9 cellular contexts compared by ENCODE assay signal in the genomic region with DNA sequence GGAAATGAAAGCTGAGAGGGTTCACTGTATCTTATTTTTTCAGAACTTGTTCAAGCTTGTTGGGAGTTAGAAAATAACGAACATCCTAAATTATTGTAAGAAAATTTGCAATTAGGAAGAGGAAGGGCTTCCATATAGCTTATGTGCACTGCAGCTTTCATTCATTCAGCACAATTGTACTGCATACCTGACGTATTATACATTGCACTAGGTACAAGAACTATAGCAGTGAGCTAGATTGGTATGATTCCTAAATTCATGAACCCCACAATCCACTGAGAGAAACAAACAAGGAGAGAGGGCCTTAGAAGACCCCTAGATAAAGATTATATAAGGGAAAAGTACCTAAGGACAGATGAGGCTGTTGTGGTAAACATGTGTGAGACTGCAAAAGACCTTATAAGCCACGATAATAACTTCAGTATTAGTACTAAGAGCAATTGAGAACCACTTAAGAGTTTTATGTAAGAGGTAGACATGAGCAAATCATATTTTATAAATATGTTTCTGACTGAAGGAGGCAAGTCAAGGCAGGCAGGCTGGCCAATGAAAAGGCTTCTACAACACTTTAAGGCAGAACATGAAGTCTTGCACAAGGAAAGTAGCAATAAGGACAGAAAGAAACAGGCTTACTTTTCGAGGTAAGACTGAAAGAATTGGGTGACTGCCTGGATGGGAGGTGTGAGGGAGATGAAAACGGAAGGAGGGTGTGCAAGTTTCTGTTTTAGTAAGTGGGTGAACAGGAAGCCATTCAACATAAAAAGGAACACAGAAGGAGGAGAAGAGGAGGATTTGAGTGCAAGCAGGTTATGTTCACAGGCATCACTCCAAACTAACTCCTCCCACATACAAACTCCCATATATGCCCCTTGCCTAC.
DNase-seq lines count a peak whose midpoint lies in the region; ATAC-seq and TF ChIP-seq lines count a peak whose summit lies in the region.
"Had no signal": no experiment of that assay in that cellular context is flagged by ENCODE, and none has a peak within 500 bp of the region (broad histone marks: within the 10 kb centered on the region; RNA-seq: fewer than 3 reads in every experiment).

No MANE protein-coding gene starts in this region.

- H3K36me3 ChIP-seq in colonic mucosa: no peaks in the 10 kb centered on the region
- H3K36me3 ChIP-seq in ascending aorta: no peaks in the 10 kb centered on the region

- H3K27me3 ChIP-seq in colonic mucosa (no peaks in the 10 kb centered on the region), ascending aorta (no peaks in the 10 kb centered on the region)
- H3K27me3 ChIP-seq: dorsolateral prefrontal cortex had no signal

- intact Hi-C loops in colonic mucosa (cut with DNase I): no loop called here
- intact Hi-C loops in ascending aorta (cut with DNase I): no loop called here

- H3K9me3 ChIP-seq in colonic mucosa: no peaks in the 10 kb centered on the region
- H3K9me3 ChIP-seq in ascending aorta: no peaks in the 10 kb centered on the region

- H3K27ac ChIP-seq in colonic mucosa (peak overlapping the region; percentile 8), coronary artery (no peak overlapping the region), ascending aorta (no peak overlapping the region)
- H3K27ac ChIP-seq: dorsolateral prefrontal cortex had no signal

- no peak for TF ChIP-seq CTCF in colonic mucosa (IDR thresholded peaks at IDR 0.05)
- no peak for TF ChIP-seq CTCF in coronary artery (IDR thresholded peaks at IDR 0.05)
- no peak for TF ChIP-seq CTCF in ascending aorta (IDR thresholded peaks at IDR 0.05)

- peak; percentile 57 for DNase-seq in Jurkat, Clone E6-1 (ENCODE audit: low read depth, low spot score)
- DNase-seq in colonic mucosa: no peak
- no peak for DNase-seq in coronary artery (ENCODE audit: low spot score)
- DNase-seq in ascending aorta (ENCODE audit: low spot score in 2 of 2): no peak
- DNase-seq in cerebellar cortex (ENCODE audit: low spot score): no peak
- DNase-seq in middle frontal gyrus (ENCODE audit: extremely low spot score, low spot score): no peak

- no peak overlapping the region for H3K4me3 ChIP-seq in Jurkat, Clone E6-1 (ENCODE audit: low read length)
- H3K4me3 ChIP-seq in colonic mucosa: no peak overlapping the region
- no peak overlapping the region for H3K4me3 ChIP-seq in coronary artery
- no peak overlapping the region for H3K4me3 ChIP-seq in ascending aorta
- H3K4me3 ChIP-seq: dorsolateral prefrontal cortex had no signal

- no peaks in the 10 kb centered on the region for H3K4me1 ChIP-seq in colonic mucosa
- no peaks in the 10 kb centered on the region for H3K4me1 ChIP-seq in ascending aorta

- H3K9ac ChIP-seq in colonic mucosa (ENCODE audit: low read depth in 2 of 2, low read length in 2 of 2): no peak overlapping the region

- ATAC-seq in GM18502 (IDR thresholded peaks at IDR 0.05; ENCODE audit: poor library complexity, unreplicated experiment) (peak; percentile 97), GM21529 (IDR thresholded peaks at IDR 0.05; ENCODE audit: unreplicated experiment) (peak; percentile 98)
